In the genomic region with DNA sequence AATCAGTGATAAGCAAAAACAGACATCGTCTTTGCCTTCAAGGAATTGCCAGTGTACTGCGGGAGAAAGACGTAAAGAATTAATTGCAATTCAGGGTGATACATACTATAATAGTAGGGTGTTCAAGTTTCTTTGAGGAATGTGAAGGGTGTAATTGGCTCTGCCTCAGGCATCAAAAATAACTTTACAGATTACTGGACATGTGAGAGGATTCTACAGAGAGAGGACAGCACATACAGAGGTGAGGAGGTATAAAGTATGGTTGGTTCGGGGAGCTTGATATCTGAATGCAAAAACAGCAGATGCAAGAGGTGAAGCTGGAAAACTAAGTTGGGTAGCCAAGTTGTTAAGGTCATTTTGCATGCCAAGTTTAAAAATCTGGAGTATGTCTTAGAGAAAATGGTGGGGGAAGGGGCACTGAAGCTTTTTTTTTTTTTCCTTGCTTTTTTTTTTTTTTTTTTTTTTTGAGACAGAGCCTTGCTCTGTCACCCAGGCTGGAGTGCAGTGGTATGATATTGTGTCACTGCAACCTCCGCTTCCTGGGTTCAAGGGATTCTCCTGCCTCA, we compare ENCODE assay signal across 17 cellular contexts.
DNase-seq lines count a peak whose midpoint lies in the region; ATAC-seq and TF ChIP-seq lines count a peak whose summit lies in the region.
"Had no signal": no experiment of that assay in that cellular context is flagged by ENCODE, and none has a peak within 500 bp of the region (broad histone marks: within the 10 kb centered on the region; RNA-seq: fewer than 3 reads in every experiment).

No MANE protein-coding gene starts in this region.

- H3K4me1 ChIP-seq in GM23338 (ENCODE audit: insufficient read depth) (no peaks in the 10 kb centered on the region), right cardiac atrium (ENCODE audit: control insufficient read depth, insufficient read depth, low read length) (peaks cover 16% of the 10 kb centered on the region), skeletal muscle satellite cell (ENCODE audit: control insufficient read depth, insufficient read depth, low read length) (peaks cover 49% of the 10 kb centered on the region)
- H3K4me1 ChIP-seq: HAP-1 had no signal

- no peak overlapping the region for H2AFZ ChIP-seq in GM23338

- H3K4me1 Mint-ChIP-seq in GM23338: no peaks in the 10 kb centered on the region
- H3K4me1 Mint-ChIP-seq: stimulated activated naive CD8-positive, alpha-beta T cell treated with anti-CD3 and anti-CD28 coated beads, Interleukin-15, amount 100 ng/mL, for 72 hours had no signal

- no peaks in the 10 kb centered on the region for H3K27me3 ChIP-seq in GM23338 (ENCODE audit: insufficient read depth)
- H3K27me3 ChIP-seq in right cardiac atrium (ENCODE audit: control insufficient read depth, insufficient read depth): no peaks in the 10 kb centered on the region
- no peaks in the 10 kb centered on the region for H3K27me3 ChIP-seq in skeletal muscle satellite cell (ENCODE audit: control insufficient read depth, insufficient read depth, low read length)
- H3K27me3 ChIP-seq: uterus had no signal

- H3K9me2 ChIP-seq in GM23338 (ENCODE audit: insufficient read depth): no peaks in the 10 kb centered on the region; the same call in 1 of the 2 replicates

- 74% methylated on average over 5 of the region's 5 CpGs for WGBS in right cardiac atrium

- H3K27ac ChIP-seq in GM23338 (ENCODE audit: low read depth): no peak overlapping the region
- H3K27ac ChIP-seq in right cardiac atrium (ENCODE audit: low read length): peak overlapping the region; percentile 28

- no peaks in the 10 kb centered on the region for H3K9me3 Mint-ChIP-seq in GM23338
- H3K9me3 Mint-ChIP-seq: stimulated activated naive CD8-positive, alpha-beta T cell treated with anti-CD3 and anti-CD28 coated beads, Interleukin-15, amount 100 ng/mL, for 72 hours; T-helper 1 cell treated with Interleukin-12 subunit alpha and Interleukin-12 subunit beta and Interleukin-4 antibody, amounts not matched to agents 30 μg/mL and 1 μg/mL, for 36 hours had no signal

- peaks cover 1% of the 10 kb centered on the region for H3K27me3 Mint-ChIP-seq in GM23338 (ENCODE audit: insufficient read depth, low read depth, poor library complexity)
- H3K27me3 Mint-ChIP-seq: stimulated activated naive CD8-positive, alpha-beta T cell treated with anti-CD3 and anti-CD28 coated beads, Interleukin-15, amount 100 ng/mL, for 72 hours had no signal

- no peaks in the 10 kb centered on the region for H4K20me1 ChIP-seq in GM23338 (replicated peaks; ENCODE audit: insufficient read depth)

- H3K9me3 ChIP-seq in right cardiac atrium (ENCODE audit: control insufficient read depth, low read length) (no peaks in the 10 kb centered on the region), skeletal muscle satellite cell (replicated peaks; ENCODE audit: low read length) (no peaks in the 10 kb centered on the region)
- H3K9me3 ChIP-seq: HAP-1, uterus had no signal

- intact Hi-C loops in right cardiac atrium (cut with DNase I) (no loop called here), left colon (cut with DNase I, micrococcal nuclease) (no loop called here)

- no peak for TF ChIP-seq CTCF in GM23338 (conservative IDR thresholded peaks at IDR 0.05; ENCODE audit: low read depth in 2 of 2)

- H3K36me3 ChIP-seq in GM23338 (ENCODE audit: insufficient read depth) (no peaks in the 10 kb centered on the region), skeletal muscle satellite cell (ENCODE audit: insufficient read depth, low read length) (no peaks in the 10 kb centered on the region)
- H3K36me3 ChIP-seq: HAP-1, uterus had no signal

- H3K79me2 ChIP-seq in GM23338 (replicated peaks; ENCODE audit: insufficient read depth): no peaks in the 10 kb centered on the region

- no peaks in the 10 kb centered on the region for H3F3A ChIP-seq in GM23338 (replicated peaks; ENCODE audit: low read depth)

- peak overlapping the region; percentile 24 for H3K9ac ChIP-seq in skeletal muscle satellite cell (ENCODE audit: low read depth, low read length)

- no peak overlapping the region for H3K4me2 ChIP-seq in GM23338
- H3K4me2 ChIP-seq in skeletal muscle satellite cell (ENCODE audit: low read length): no peak overlapping the region

- H3K4me3 ChIP-seq in GM23338 (no peak overlapping the region), right cardiac atrium (ENCODE audit: low read length) (no peak overlapping the region), skeletal muscle satellite cell (ENCODE audit: low read length) (no peak overlapping the region)
- H3K4me3 ChIP-seq: HAP-1, uterus had no signal

- no peaks in the 10 kb centered on the region for H3K36me3 Mint-ChIP-seq in GM23338 (ENCODE audit: low read depth)

- DNase-seq in GM23338 (ENCODE audit: low spot score) (no peak), amniotic epithelial cell (ENCODE audit: low read depth) (peak; percentile 25), right cardiac atrium (no peak), left colon (no peak), T1000 (lab: John Stamatoyannopoulos, UW) (no peak), dedifferentiated amniotic fluid mesenchymal stem cell (ENCODE audit: extremely low spot score) (no peak)
- DNase-seq: activated CD4-positive, alpha-beta T cell treated with anti-CD3 and anti-CD28 coated beads, Interleukin-2, amount 50 U/mL, for 4 hours; DMS53; NCI-H526; nucleus accumbens; stimulated activated CD4-positive, alpha-beta T cell treated with anti-CD3 and anti-CD28 coated beads, Interleukin-1b, Interleukin-23, amount 100 ng/mL, for 48 hours; stimulated activated naive CD8-positive, alpha-beta T cell treated with anti-CD3 and anti-CD28 coated beads, Interleukin-15, amount 100 ng/mL, for 72 hours; uterus had no signal

- H3K27ac Mint-ChIP-seq in GM23338: peak overlapping the region; percentile 15; the same call in 1 of the 2 replicates
- H3K27ac Mint-ChIP-seq: stimulated activated naive CD8-positive, alpha-beta T cell treated with anti-CD3 and anti-CD28 coated beads, Interleukin-15, amount 100 ng/mL, for 72 hours; T-helper 1 cell treated with Interleukin-12 subunit alpha and Interleukin-12 subunit beta and Interleukin-4 antibody, amounts not matched to agents 30 μg/mL and 1 μg/mL, for 36 hours had no signal

- no peak overlapping the region for H3K4me3 Mint-ChIP-seq in GM23338
- H3K4me3 Mint-ChIP-seq: stimulated activated naive CD8-positive, alpha-beta T cell treated with anti-CD3 and anti-CD28 coated beads, Interleukin-15, amount 100 ng/mL, for 72 hours; T-helper 1 cell treated with Interleukin-12 subunit alpha and Interleukin-12 subunit beta and Interleukin-4 antibody, amounts not matched to agents 30 μg/mL and 1 μg/mL, for 36 hours had no signal

- ATAC-seq in GM23338 (no peak), right cardiac atrium (peak; percentile 53 to 68), left colon (no peak), HG02642 (IDR thresholded peaks at IDR 0.05; ENCODE audit: poor library complexity, unreplicated experiment) (no peak)
- ATAC-seq: stimulated activated naive CD8-positive, alpha-beta T cell treated with anti-CD3 and anti-CD28 coated beads, Interleukin-15, amount 100 ng/mL, for 72 hours had no signal

TF ChIP-seq in GM23338, 12 proteins besides CTCF, POLR2A, EP300 and RAD21 (continues in another document):
- no peak for TF ChIP-seq ZNF114 (CRISPR knock-in tag; IDR thresholded peaks at IDR 0.05)

Comparison
In these comparisons a context has a peak if more than half of its experiments do, and no peak if none do; other contexts are left out.
1. ATAC-seq: peak in right cardiac atrium (2 of 2); none in GM23338 (single experiment), left colon (single experiment) and HG02642 (single experiment).